Comparison of ENCODE assay signal across 9 cellular contexts in the genomic region with DNA sequence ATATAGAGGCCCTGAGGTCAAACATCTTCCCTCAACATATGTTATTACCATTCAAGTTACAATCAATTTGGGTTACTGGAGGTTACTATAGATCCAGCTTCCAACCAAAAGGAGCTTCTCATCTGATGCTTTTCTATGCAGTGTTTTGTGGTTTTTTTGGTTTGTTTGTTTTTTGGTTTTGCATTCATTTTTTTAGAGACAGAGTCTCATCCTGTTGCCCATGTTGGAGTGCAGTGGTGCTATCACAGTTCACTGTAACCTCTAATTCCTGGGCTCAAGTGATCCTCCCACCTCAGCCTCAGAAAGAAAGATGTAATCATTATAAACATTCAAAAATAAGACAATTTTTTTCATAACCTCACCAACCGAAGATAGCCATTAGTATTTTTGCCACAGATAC.
"Had no signal": no experiment of that assay in that cellular context is flagged by ENCODE, and none has a peak within 500 bp of the region (broad histone marks: within the 10 kb centered on the region; RNA-seq: fewer than 3 reads in every experiment).

No MANE protein-coding gene starts in this region.

- H3K9me3 Mint-ChIP-seq: GM23338, H9, IgD-negative memory B cell had no signal

- H3K27ac ChIP-seq: HL-60 had no signal

- H3K27ac Mint-ChIP-seq: GM23338, H9, IgD-negative memory B cell had no signal

- DNase-seq: H9, HCEC 1CT had no signal

- ATAC-seq: GM23338, HepG2, K562 had no signal

- H3K4me1 Mint-ChIP-seq: GM23338 had no signal

- FAIRE-seq: H1, H54, HepG2, K562 had no signal

- H3K4me3 ChIP-seq: GM23338, K562 had no signal

- H3K4me2 ChIP-seq: GM23338 had no signal

- H3K4me3 Mint-ChIP-seq: GM23338, H9, IgD-negative memory B cell had no signal
